In genomic region chr5:91146221-91146620, GRCh38 we compare ENCODE assay signal across 2 cellular contexts.
TF ChIP-seq lines count a peak whose summit lies in the region.

No MANE protein-coding gene starts in this region.

TF ChIP-seq in K562, 482 proteins besides CTCF, POLR2A, EP300 and RAD21:
- no peak for TF ChIP-seq ZFP91 (CRISPR knock-in tag; IDR thresholded peaks at IDR 0.05)
- TF ChIP-seq CEBPG (CRISPR knock-in tag; IDR thresholded peaks at IDR 0.05) = no peak
- TF ChIP-seq CEBPG (tag; conservative IDR thresholded peaks at IDR 0.05 in 1 of 2, IDR thresholded peaks at IDR 0.05 in 1 of 2) = peak; percentile 24 to 37; a peak in 2 of 4 replicates
- no peak for TF ChIP-seq FOSL1 (tag; conservative IDR thresholded peaks at IDR 0.05)
- no peak for TF ChIP-seq NFE2 (IDR thresholded peaks at IDR 0.05; ENCODE audit: low read depth)

TF ChIP-seq in liver, 16 proteins besides CTCF, POLR2A, EP300 and RAD21:
- peak; percentile 31 for TF ChIP-seq MAX (IDR thresholded peaks at IDR 0.05)
- peak in 1 of 2 donors; percentile 22 for TF ChIP-seq RXRA (IDR thresholded peaks at IDR 0.05)
- TF ChIP-seq HNF4A (conservative IDR thresholded peaks at IDR 0.05) = no peak
- no peak for TF ChIP-seq ZBTB33 (IDR thresholded peaks at IDR 0.05)
